Comparison of ENCODE assay signal across 8 cellular contexts in the genomic region with DNA sequence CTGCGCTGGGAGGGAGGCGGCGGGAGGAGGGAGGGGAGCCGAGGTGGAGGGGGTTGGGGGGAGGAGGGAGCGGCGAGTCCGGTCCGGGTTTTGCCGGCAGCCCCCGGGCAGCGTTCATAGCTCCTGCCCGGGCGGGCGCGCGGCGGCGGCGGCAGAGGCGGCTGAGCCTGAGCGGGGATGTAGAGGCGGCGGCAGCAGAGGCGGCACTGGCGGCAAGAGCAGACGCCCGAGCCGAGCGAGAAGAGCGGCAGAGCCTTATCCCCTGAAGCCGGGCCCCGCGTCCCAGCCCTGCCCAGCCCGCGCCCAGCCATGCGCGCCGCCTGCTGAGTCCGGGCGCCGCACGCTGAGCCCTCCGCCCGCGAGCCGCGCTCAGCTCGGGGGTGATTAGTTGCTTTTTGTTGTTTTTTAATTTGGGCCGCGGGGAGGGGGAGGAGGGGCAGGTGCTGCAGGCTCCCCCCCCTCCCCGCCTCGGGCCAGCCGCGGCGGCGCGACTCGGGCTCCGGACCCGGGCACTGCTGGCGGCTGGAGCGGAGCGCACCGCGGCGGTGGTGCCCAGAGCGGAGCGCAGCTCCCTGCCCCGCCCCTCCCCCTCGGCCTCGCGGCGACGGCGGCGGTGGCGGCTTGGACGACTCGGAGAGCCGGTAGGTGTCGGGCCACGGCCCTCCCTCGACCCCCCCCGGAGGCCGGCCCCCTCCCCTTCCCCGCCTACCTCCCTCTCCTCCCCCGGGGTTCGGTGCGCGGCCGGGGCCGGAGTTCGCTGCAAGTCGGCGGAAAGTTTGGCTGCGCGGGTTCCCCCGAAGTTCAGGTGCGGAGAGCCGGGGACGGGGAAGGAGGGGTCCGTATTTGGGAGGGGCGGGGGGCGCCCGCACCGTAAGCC. TPM values are rescaled to one million over a fixed set of nuclear protein-coding genes. Genes with fewer than 3 reads are reported as not detected.
DNase-seq lines count a peak whose midpoint lies in the region; ATAC-seq, FAIRE-seq and TF ChIP-seq lines count a peak whose summit lies in the region.

A gene (plus strand): TSS at position 145 of the 877 bp plus-strand sequence. CDS start 32,175 bp downstream, outside the sequence.

- H3K27me3 Mint-ChIP-seq in IgD-negative memory B cell, result no peaks in the 10 kb centered on the region

- no peaks in the 10 kb centered on the region for H3K36me3 ChIP-seq in BJ (ENCODE audit: control insufficient read depth, insufficient read depth, low read length)
- no peaks in the 10 kb centered on the region for H3K36me3 ChIP-seq in heart right ventricle
- no peaks in the 10 kb centered on the region for H3K36me3 ChIP-seq in pancreas

- H3K4me1 Mint-ChIP-seq in IgD-negative memory B cell, result peaks cover 33 to 53% (median 42%) of the 10 kb centered on the region in 3 donors

- POLR2A ChIA-PET in BJ (lab: Charles Lee) (interaction anchor here (0.7 to 1.5 kb wide), 6 partner anchors 10 to 61 kb away, joined by 4 to 14 read pairs (median 11); no protein-coding TSS in a partner anchor), RWPE1 (lab: Yijun Ruan, JAX; ENCODE audit: low non-redundant PET) (interaction anchor here (0.5 to 1.4 kb wide), 4 partner anchors 11 to 1437 kb away, joined by 3 to 16 read pairs (median 4); no protein-coding TSS in a partner anchor)

- FAIRE-seq in pancreas (lab: Jason Lieb, UNC), result no peak

- peak within 1 kb of the TSS; percentile 87 to 99 (median 99) for H3K4me3 Mint-ChIP-seq in IgD-negative memory B cell

- no peaks in the 10 kb centered on the region for H3K36me3 Mint-ChIP-seq in IgD-negative memory B cell

- CTCF ChIA-PET in BJ (lab: Yijun Ruan, JAX), result interaction anchor here (0.8 to 8.9 kb wide), 4 partner anchors 12 to 118 kb away, joined by 3 to 137 read pairs (median 28); no protein-coding TSS in a partner anchor
- CTCF ChIA-PET in RWPE1 (lab: Yijun Ruan, JAX), result interaction anchor here (0.8 to 4.4 kb wide), 5 partner anchors 15 to 127 kb away, joined by 3 to 27 read pairs (median 6); no protein-coding TSS in a partner anchor

- H3K27ac ChIP-seq in RWPE1, result no peak within 1 kb of the TSS
- peak within 1 kb of the TSS; percentile 66 to 97 (median 92) for H3K27ac ChIP-seq in heart right ventricle
- peak within 1 kb of the TSS; percentile 94 to 96 (median 96) for H3K27ac ChIP-seq in pancreas

- 0% methylated on average over 78 to 106 of the region's 106 CpGs for WGBS in heart right ventricle, 2 donors
- 0 to 1% methylated on average over 41 to 106 of the region's 106 CpGs for WGBS in pancreas, 2 donors

- peak within 1 kb of the TSS; percentile 91 for H3K4me3 ChIP-seq in BJ (ENCODE audit: low read depth, low read length)
- H3K4me3 ChIP-seq in heart right ventricle, result peak within 1 kb of the TSS; percentile 62 to 100 (median 96)
- H3K4me3 ChIP-seq in pancreas, result peak within 1 kb of the TSS; percentile 98 to 99 (median 98)

- intact Hi-C loops in heart right ventricle (cut with DNase I) (loop anchor here in 2 of 10 donors (1.0 kb wide), 2 partner anchors 10 to 11 kb away; no protein-coding TSS in a partner anchor), pancreas (cut with DNase I) (no loop called here)

- H3K27me3 ChIP-seq in BJ (ENCODE audit: control insufficient read depth, insufficient read depth, low read length), result no peaks in the 10 kb centered on the region
- peaks cover 0 to 61% (median 0%) of the 10 kb centered on the region in 7 donors for H3K27me3 ChIP-seq in heart right ventricle
- H3K27me3 ChIP-seq in pancreas, result no peaks in the 10 kb centered on the region

- no peaks in the 10 kb centered on the region for H3K9me3 Mint-ChIP-seq in IgD-negative memory B cell

- H3K4me1 ChIP-seq in heart right ventricle (peaks cover 11 to 61% (median 53%) of the 10 kb centered on the region in 9 donors), pancreas (peaks cover 23 to 44% (median 26%) of the 10 kb centered on the region in 3 donors)

- peak within 1 kb of the TSS; percentile 83 to 95 (median 90) for H3K27ac Mint-ChIP-seq in IgD-negative memory B cell

- ATAC-seq in GM19025 (IDR thresholded peaks at IDR 0.05; ENCODE audit: low read depth, unreplicated experiment) (peak; percentile 34), heart right ventricle (peak; percentile 43 to 84 (median 66)), pancreas (peak; percentile 53 to 75 (median 68)), GM18868 (IDR thresholded peaks at IDR 0.05; ENCODE audit: unreplicated experiment) (no peak)

- H3K9me3 ChIP-seq in heart right ventricle, result no peaks in the 10 kb centered on the region
- H3K9me3 ChIP-seq in pancreas, result no peaks in the 10 kb centered on the region

- DNase-seq in BJ (ENCODE audit: low read depth) (no peak), RWPE1 (ENCODE audit: low spot score) (peak; percentile 64), amniotic stem cell (lab: John Stamatoyannopoulos, UW) (peak; percentile 61), heart right ventricle (peak; percentile 87 to 89), pancreas (peak; percentile 88 to 95 (median 92))

- TF ChIP-seq CTCF in BJ (IDR thresholded peaks at IDR 0.05; ENCODE audit: insufficient read depth, low read depth, low read length) (no peak), RWPE1 (conservative IDR thresholded peaks at IDR 0.05; ENCODE audit: low read depth) (no peak), heart right ventricle (IDR thresholded peaks at IDR 0.05) (peak in 1 of 9 donors; percentile 15), pancreas (IDR thresholded peaks at IDR 0.05) (no peak)

RNA-seq across cellular contexts. Expression of the gene that starts here (rescaled TPM):
- 36.5 and 50.4 TPM in 2 replicates for polyA plus RNA-seq in BJ (2011; rRNA removed)
- 20.3 and 23.6 TPM in 2 replicates for polyA minus RNA-seq in BJ (2011; rRNA and poly(A)+ RNA removed)
- 447 TPM for polyA plus RNA-seq in IgD-negative memory B cell
- 10 to 100 TPM; 30.7 to 51.6 (median 37.9) TPM for total RNA-seq in heart right ventricle
- 10 to 100 TPM; 28.7 to 31.4 TPM for polyA plus RNA-seq in heart right ventricle
- total RNA-seq in pancreas, result 10 to 100 TPM; 39.5 to 70.5 (median 45.4) TPM
- 10 to 100 TPM; 33.0 to 36.4 TPM for polyA plus RNA-seq in pancreas
